Comparison of ENCODE assay signal across 10 cellular contexts in genomic region chr1:42381424-42381673, GRCh38. TPM values are rescaled to one million over a fixed set of nuclear protein-coding genes. Genes with fewer than 3 reads are reported as not detected.
DNase-seq lines count a peak whose midpoint lies in the region; ATAC-seq and TF ChIP-seq lines count a peak whose summit lies in the region.
"Had no signal": no experiment of that assay in that cellular context is flagged by ENCODE, and none has a peak within 500 bp of the region (broad histone marks: within the 10 kb centered on the region; RNA-seq: fewer than 3 reads in every experiment).

No MANE protein-coding gene starts in this region.

- no peaks in the 10 kb centered on the region for H4K20me1 ChIP-seq in PC-3 (ENCODE audit: low read length)

- CTCF ChIA-PET in activated CD4-positive, alpha-beta T cell treated with anti-CD3 and anti-CD28 coated beads, Interleukin-2, amount 10 ng/mL, durations not matched to agents 7 days and 5 days (lab: Charles Lee), result interaction anchor here (0.9 kb wide), 1 partner anchor 208 kb away, joined by 3 read pairs; no protein-coding TSS in a partner anchor
- CTCF ChIA-PET in PC-3 (lab: Charles Lee), result no interaction called here

- no peaks in the 10 kb centered on the region for H3K9me3 ChIP-seq in PC-3 (ENCODE audit: low read length)

- H3K36me3 ChIP-seq in PC-3 (ENCODE audit: low read depth, low read length), result no peaks in the 10 kb centered on the region

- peak overlapping the region; percentile 88 for H2AFZ ChIP-seq in PC-3 (ENCODE audit: low read length)

- no peaks in the 10 kb centered on the region for H3K9me3 Mint-ChIP-seq in activated CD4-positive, alpha-beta T cell treated with anti-CD3 and anti-CD28 coated beads, Interleukin-2, amount 10 ng/mL, durations not matched to agents 7 days and 5 days
- peaks cover 2% of the 10 kb centered on the region for H3K9me3 Mint-ChIP-seq in glutamatergic neuron (ENCODE audit: unreplicated experiment)
- no peaks in the 10 kb centered on the region for H3K9me3 Mint-ChIP-seq in stimulated activated effector memory CD8-positive, alpha-beta T cell treated with anti-CD3 and anti-CD28 coated beads, Interleukin-12 subunit alpha, Interleukin-12 subunit beta, amount 100 ng/mL, for 72 hours

- H3K79me2 ChIP-seq in PC-3 (ENCODE audit: low read length), result no peaks in the 10 kb centered on the region

- no peak for DNase-seq in activated CD4-positive, alpha-beta T cell treated with anti-CD3 and anti-CD28 coated beads, Interleukin-2, amount 10 ng/mL, durations not matched to agents 7 days and 5 days
- DNase-seq in activated CD4-positive, alpha-beta T cell treated with anti-CD3 and anti-CD28 coated beads, Interleukin-2, amount 50 U/mL, for 48 hours, result no peak
- DNase-seq in PC-3, result no peak
- DNase-seq in glutamatergic neuron, result no peak
- DNase-seq in stimulated activated effector memory CD8-positive, alpha-beta T cell treated with anti-CD3 and anti-CD28 coated beads, Interleukin-12 subunit alpha, Interleukin-12 subunit beta, amount 100 ng/mL, for 72 hours (ENCODE audit: low spot score in 2 of 2), result no peak
- DNase-seq in HuH-7.5 (ENCODE audit: low spot score), result no peak
- DNase-seq: occipital lobe had no signal

- peaks cover 46% of the 10 kb centered on the region for H3K27me3 Mint-ChIP-seq in activated CD4-positive, alpha-beta T cell treated with anti-CD3 and anti-CD28 coated beads, Interleukin-2, amount 10 ng/mL, durations not matched to agents 7 days and 5 days
- H3K27me3 Mint-ChIP-seq in glutamatergic neuron (ENCODE audit: unreplicated experiment), result peaks cover 7% of the 10 kb centered on the region

- TF ChIP-seq POLR2A in GM18505 (IDR thresholded peaks at IDR 0.05; ENCODE audit: borderline replicate concordance, extremely low read depth, insufficient read depth, insufficient read length), result no peak

- BruUV-seq in PC-3 (replicated peaks; lab: Mats Ljungman, UMichigan), result TSS peak; percentile 48

- TF ChIP-seq CTCF in PC-3 (conservative IDR thresholded peaks at IDR 0.05; ENCODE audit: low read depth, low read length) (no peak), glutamatergic neuron (IDR thresholded peaks at IDR 0.05; ENCODE audit: partially characterized antibody, unreplicated experiment) (no peak)

- H3K4me3 Mint-ChIP-seq in activated CD4-positive, alpha-beta T cell treated with anti-CD3 and anti-CD28 coated beads, Interleukin-2, amount 10 ng/mL, durations not matched to agents 7 days and 5 days, result peak overlapping the region; percentile 68
- H3K4me3 Mint-ChIP-seq in glutamatergic neuron (ENCODE audit: unreplicated experiment), result peak overlapping the region; percentile 84
- peak overlapping the region; percentile 66 for H3K4me3 Mint-ChIP-seq in stimulated activated effector memory CD8-positive, alpha-beta T cell treated with anti-CD3 and anti-CD28 coated beads, Interleukin-12 subunit alpha, Interleukin-12 subunit beta, amount 100 ng/mL, for 72 hours

- peaks cover 16% of the 10 kb centered on the region for H3K4me1 ChIP-seq in PC-3 (ENCODE audit: insufficient read depth, low read length)

- H3K36me3 Mint-ChIP-seq in activated CD4-positive, alpha-beta T cell treated with anti-CD3 and anti-CD28 coated beads, Interleukin-2, amount 10 ng/mL, durations not matched to agents 7 days and 5 days (ENCODE audit: low read depth), result no peaks in the 10 kb centered on the region
- H3K36me3 Mint-ChIP-seq in glutamatergic neuron (ENCODE audit: unreplicated experiment), result no peaks in the 10 kb centered on the region
- H3K36me3 Mint-ChIP-seq in stimulated activated effector memory CD8-positive, alpha-beta T cell treated with anti-CD3 and anti-CD28 coated beads, Interleukin-12 subunit alpha, Interleukin-12 subunit beta, amount 100 ng/mL, for 72 hours, result no peaks in the 10 kb centered on the region

- ATAC-seq in PC-3, result no peak
- no peak for ATAC-seq in stimulated activated effector memory CD8-positive, alpha-beta T cell treated with anti-CD3 and anti-CD28 coated beads, Interleukin-12 subunit alpha, Interleukin-12 subunit beta, amount 100 ng/mL, for 72 hours
- no peak for ATAC-seq in HG02981 (IDR thresholded peaks at IDR 0.05; ENCODE audit: unreplicated experiment)
- ATAC-seq in GM18505 (IDR thresholded peaks at IDR 0.05; ENCODE audit: unreplicated experiment), result no peak

- H3K27me3 ChIP-seq in PC-3 (ENCODE audit: low read length), result no peaks in the 10 kb centered on the region

- H3K27ac Mint-ChIP-seq in activated CD4-positive, alpha-beta T cell treated with anti-CD3 and anti-CD28 coated beads, Interleukin-2, amount 10 ng/mL, durations not matched to agents 7 days and 5 days, result no peak overlapping the region
- H3K27ac Mint-ChIP-seq in glutamatergic neuron (ENCODE audit: unreplicated experiment), result no peak overlapping the region
- no peak overlapping the region for H3K27ac Mint-ChIP-seq in stimulated activated effector memory CD8-positive, alpha-beta T cell treated with anti-CD3 and anti-CD28 coated beads, Interleukin-12 subunit alpha, Interleukin-12 subunit beta, amount 100 ng/mL, for 72 hours

- H3F3A ChIP-seq in PC-3 (ENCODE audit: low read length, unreplicated experiment), result no peaks in the 10 kb centered on the region

- H3K9ac ChIP-seq in PC-3 (ENCODE audit: low read length), result no peak overlapping the region

- peak overlapping the region; percentile 95 for H3K4me2 ChIP-seq in PC-3 (ENCODE audit: low read length)

- no peaks in the 10 kb centered on the region for H3K9me2 ChIP-seq in PC-3 (replicated peaks; ENCODE audit: low read length)

- intact Hi-C loops in PC-3 (cut with micrococcal nuclease), result no loop called here

- peak overlapping the region; percentile 78 for H3K4me3 ChIP-seq in PC-3 (ENCODE audit: low read length)

- peaks cover 15% of the 10 kb centered on the region for H3K4me1 Mint-ChIP-seq in activated CD4-positive, alpha-beta T cell treated with anti-CD3 and anti-CD28 coated beads, Interleukin-2, amount 10 ng/mL, durations not matched to agents 7 days and 5 days
- H3K4me1 Mint-ChIP-seq in glutamatergic neuron (ENCODE audit: low read depth, unreplicated experiment), result no peaks in the 10 kb centered on the region
- H3K4me1 Mint-ChIP-seq in stimulated activated effector memory CD8-positive, alpha-beta T cell treated with anti-CD3 and anti-CD28 coated beads, Interleukin-12 subunit alpha, Interleukin-12 subunit beta, amount 100 ng/mL, for 72 hours, result no peaks in the 10 kb centered on the region

- H3K27ac ChIP-seq in PC-3 (ENCODE audit: low read length), result no peak overlapping the region

- POLR2A ChIA-PET in activated CD4-positive, alpha-beta T cell treated with anti-CD3 and anti-CD28 coated beads, Interleukin-2, amount 10 ng/mL, durations not matched to agents 7 days and 5 days (lab: Charles Lee), result no interaction called here
- POLR2A ChIA-PET in PC-3 (lab: Charles Lee; ENCODE audit: unreplicated experiment), result no interaction called here

RNA-seq across cellular contexts. Expression of gene RIMKLA, which starts 0.8 kb away (rescaled TPM):
- total RNA-seq in activated CD4-positive, alpha-beta T cell treated with anti-CD3 and anti-CD28 coated beads, Interleukin-2, amount 10 ng/mL, durations not matched to agents 7 days and 5 days, result under 1 TPM; 0.44 to 0.99 TPM
- total RNA-seq in PC-3 (2014; rRNA removed) (3.5 and 4.5 TPM in 2 replicates), glutamatergic neuron (ENCODE audit: unreplicated experiment) (4.1 TPM)
- total RNA-seq: MCF 10A had no signal

RNA-seq across cellular contexts. Expression of gene FOXJ3, which starts 46.3 kb away (rescaled TPM):
- total RNA-seq in activated CD4-positive, alpha-beta T cell treated with anti-CD3 and anti-CD28 coated beads, Interleukin-2, amount 10 ng/mL, durations not matched to agents 7 days and 5 days, result 10 to 100 TPM; 46.5 to 56.0 TPM
- total RNA-seq in PC-3 (2014; rRNA removed), result 22.7 and 23.4 TPM in 2 replicates
- total RNA-seq in glutamatergic neuron (ENCODE audit: unreplicated experiment), result 45.0 TPM
